ENCODE assay signal across 21 cellular contexts in genomic region chr2:9192712-9193111, GRCh38. TPM values are rescaled to one million over a fixed set of nuclear protein-coding genes. Genes with fewer than 3 reads are reported as not detected.
DNase-seq lines count a peak whose midpoint lies in the region; ATAC-seq and TF ChIP-seq lines count a peak whose summit lies in the region.
"Had no signal": no experiment of that assay in that cellular context is flagged by ENCODE, and none has a peak within 500 bp of the region (broad histone marks: within the 10 kb centered on the region; RNA-seq: fewer than 3 reads in every experiment).

No MANE protein-coding gene starts in this region.

- peak overlapping the region; percentile 99 for H3K27ac Mint-ChIP-seq in HFFc6
- H3K27ac Mint-ChIP-seq: activated CD4-positive, alpha-beta T cell treated with anti-CD3 and anti-CD28 coated beads, Interleukin-2, amount 10 ng/mL, durations not matched to agents 7 days and 5 days; activated CD8-positive, alpha-beta memory T cell treated with anti-CD3 and anti-CD28 coated beads, Interleukin-2, amount 10 ng/mL, durations not matched to agents 7 days and 5 days; activated naive CD4-positive, alpha-beta T cell treated with anti-CD3 and anti-CD28 coated beads, Interleukin-2, amount 50 U/mL, for 24 hours; activated T-cell treated with anti-CD3 and anti-CD28 coated beads, Interleukin-2, amount 50 U/mL, for 72 hours; naive thymus-derived CD8-positive, alpha-beta T cell had no signal

- no peaks in the 10 kb centered on the region for H3K27me3 Mint-ChIP-seq in HFFc6 (ENCODE audit: insufficient read depth)

- ATAC-seq in upper lobe of left lung (ENCODE audit: low FRiP score in 2 of 2) = no peak
- ATAC-seq: activated CD8-positive, alpha-beta memory T cell treated with anti-CD3 and anti-CD28 coated beads, Interleukin-2, amount 10 ng/mL, durations not matched to agents 7 days and 5 days; activated T-cell treated with anti-CD3 and anti-CD28 coated beads, Interleukin-2, amount 50 U/mL, for 72 hours; naive thymus-derived CD8-positive, alpha-beta T cell; PC-3 had no signal

- H3K27ac ChIP-seq in coronary artery (peak overlapping the region; percentile 54 to 88), upper lobe of left lung (peak overlapping the region; percentile 11 to 64 (median 57))

- no peaks in the 10 kb centered on the region for H3K9me3 Mint-ChIP-seq in HFFc6
- H3K9me3 Mint-ChIP-seq: activated CD4-positive, alpha-beta T cell treated with anti-CD3 and anti-CD28 coated beads, Interleukin-2, amount 10 ng/mL, durations not matched to agents 7 days and 5 days; activated naive CD4-positive, alpha-beta T cell treated with anti-CD3 and anti-CD28 coated beads, Interleukin-2, amount 50 U/mL, for 24 hours; activated T-cell treated with anti-CD3 and anti-CD28 coated beads, Interleukin-2, amount 50 U/mL, for 72 hours; central memory CD8-positive, alpha-beta T cell; naive thymus-derived CD8-positive, alpha-beta T cell had no signal

- no peaks in the 10 kb centered on the region for H3K36me3 Mint-ChIP-seq in HFFc6 (ENCODE audit: low read depth)
- H3K36me3 Mint-ChIP-seq: activated CD8-positive, alpha-beta memory T cell treated with anti-CD3 and anti-CD28 coated beads, Interleukin-2, amount 10 ng/mL, durations not matched to agents 7 days and 5 days; activated naive CD4-positive, alpha-beta T cell treated with anti-CD3 and anti-CD28 coated beads, Interleukin-2, amount 50 U/mL, for 24 hours; naive thymus-derived CD8-positive, alpha-beta T cell had no signal

- H3K36me3 ChIP-seq in upper lobe of left lung = no peaks in the 10 kb centered on the region
- H3K36me3 ChIP-seq: HAP-1, MG63 had no signal

- no peaks in the 10 kb centered on the region for H3K27me3 ChIP-seq in upper lobe of left lung
- H3K27me3 ChIP-seq: MG63 had no signal

- 98 to 100% methylated on average over 3 of the region's 3 CpGs for WGBS in upper lobe of left lung, 2 donors

- peaks cover 8 to 18% (median 14%) of the 10 kb centered on the region in 4 donors for H3K4me1 ChIP-seq in upper lobe of left lung
- H3K4me1 ChIP-seq: HAP-1 had no signal

- TF ChIP-seq EP300 in upper lobe of left lung (IDR thresholded peaks at IDR 0.05) = no peak

- H3K4me1 Mint-ChIP-seq in HFFc6 (ENCODE audit: low read depth) = peaks cover 63% of the 10 kb centered on the region
- H3K4me1 Mint-ChIP-seq: activated CD4-positive, alpha-beta T cell treated with anti-CD3 and anti-CD28 coated beads, Interleukin-2, amount 10 ng/mL, durations not matched to agents 7 days and 5 days; activated CD8-positive, alpha-beta memory T cell treated with anti-CD3 and anti-CD28 coated beads, Interleukin-2, amount 10 ng/mL, durations not matched to agents 7 days and 5 days; activated naive CD4-positive, alpha-beta T cell treated with anti-CD3 and anti-CD28 coated beads, Interleukin-2, amount 50 U/mL, for 24 hours; central memory CD8-positive, alpha-beta T cell; naive thymus-derived CD8-positive, alpha-beta T cell had no signal

- no peak overlapping the region for H3K4me3 ChIP-seq in coronary artery
- H3K4me3 ChIP-seq in upper lobe of left lung = no peak overlapping the region
- H3K4me3 ChIP-seq: HAP-1, MG63 had no signal

- no peak overlapping the region for H3K4me3 Mint-ChIP-seq in HFFc6
- H3K4me3 Mint-ChIP-seq: activated CD4-positive, alpha-beta T cell treated with anti-CD3 and anti-CD28 coated beads, Interleukin-2, amount 10 ng/mL, durations not matched to agents 7 days and 5 days; activated CD8-positive, alpha-beta memory T cell treated with anti-CD3 and anti-CD28 coated beads, Interleukin-2, amount 10 ng/mL, durations not matched to agents 7 days and 5 days; activated naive CD4-positive, alpha-beta T cell treated with anti-CD3 and anti-CD28 coated beads, Interleukin-2, amount 50 U/mL, for 24 hours; activated T-cell treated with anti-CD3 and anti-CD28 coated beads, Interleukin-2, amount 50 U/mL, for 72 hours; central memory CD8-positive, alpha-beta T cell; naive thymus-derived CD8-positive, alpha-beta T cell had no signal

- TF ChIP-seq POLR2A in upper lobe of left lung (IDR thresholded peaks at IDR 0.05) = no peak

- TF ChIP-seq CTCF in HFFc6 (IDR thresholded peaks at IDR 0.05) (no peak), coronary artery (IDR thresholded peaks at IDR 0.05) (no peak), upper lobe of left lung (IDR thresholded peaks at IDR 0.05) (no peak)

- H3K9me3 ChIP-seq in upper lobe of left lung = no peaks in the 10 kb centered on the region
- H3K9me3 ChIP-seq: HAP-1 had no signal

- intact Hi-C loops in posterior vena cava (cut with DNase I) = no loop called here

- DNase-seq in HFFc6 = no peak
- peak; percentile 69 for DNase-seq in coronary artery (ENCODE audit: low spot score)
- peak; percentile 52 for DNase-seq in posterior vena cava (ENCODE audit: low spot score)
- no peak for DNase-seq in upper lobe of left lung
- DNase-seq in retina = no peak
- no peak for DNase-seq in HPDE6-E6E7 (ENCODE audit: extremely low spot score)
- DNase-seq in DMS79 treated with DMSO at 0.1 percent for 48 hours (lab: John Stamatoyannopoulos, UW) = no peak
- DNase-seq: activated CD4-positive, alpha-beta T cell treated with anti-CD3 and anti-CD28 coated beads, Interleukin-2, amount 10 ng/mL, durations not matched to agents 7 days and 5 days; activated CD8-positive, alpha-beta memory T cell treated with anti-CD3 and anti-CD28 coated beads, Interleukin-2, amount 10 ng/mL, durations not matched to agents 7 days and 5 days; activated T-cell treated with anti-CD3 and anti-CD28 coated beads, Interleukin-2, amount 50 U/mL, for 72 hours; DMS153; MG63; naive thymus-derived CD8-positive, alpha-beta T cell; PC-3; SHP77 treated with DMSO at 0.1 percent for 48 hours; substantia nigra; SW 1271; T1000 had no signal

RNA-seq across cellular contexts. Expression of gene ASAP2, which starts 13.9 kb away (rescaled TPM):
- 10 to 100 TPM; 31.2 to 37.4 (median 34.3) TPM for total RNA-seq in HFFc6 (2021; fragmentation: NEBNext Ultra II Directional; extraction: Animal tissue kit (Norgen Biotek cat#: 25700))
- total RNA-seq in posterior vena cava = 10 to 100 TPM; 28.1 to 31.3 TPM
- total RNA-seq in upper lobe of left lung = 10 to 100 TPM; 20.4 to 26.0 (median 23.4) TPM
- total RNA-seq: naive thymus-derived CD8-positive, alpha-beta T cell had no signal

Comparison
In these comparisons a context has a peak if more than half of its experiments do, and no peak if none do; other contexts are left out.
1. DNase-seq: peak in coronary artery (single experiment) and posterior vena cava (single experiment); none in HFFc6 (single experiment), upper lobe of left lung (0 of 2), retina (single experiment), HPDE6-E6E7 (single experiment) and DMS79 treated with DMSO at 0.1 percent for 48 hours (single experiment).